In genomic region chr11:77590194-77590591, GRCh38 we compare ENCODE assay signal across 8 cellular contexts. TPM values are rescaled to one million over a fixed set of nuclear protein-coding genes. Genes with fewer than 3 reads are reported as not detected.
DNase-seq lines count a peak whose midpoint lies in the region; ATAC-seq and TF ChIP-seq lines count a peak whose summit lies in the region.

No MANE protein-coding gene starts in this region.

- peak overlapping the region; percentile 86 to 89 for H3K4me3 ChIP-seq in muscle layer of duodenum (ENCODE audit: low read depth in 1 of 2, low read length in 2 of 2)

- H3K4me1 Mint-ChIP-seq in activated B cell treated with CpG ODN at 0.5 μM for 24 hours = peaks cover 15% of the 10 kb centered on the region

- CTCF ChIA-PET in activated B cell treated with CpG ODN at 0.5 μM for 24 hours (lab: Charles Lee) = interaction anchor here (1.1 kb wide), 1 partner anchor 29 kb away, joined by 5 read pairs; no protein-coding TSS in a partner anchor

- H3K4me1 ChIP-seq in muscle layer of duodenum (ENCODE audit: control insufficient read depth in 1 of 2, insufficient read depth in 2 of 2, low read length in 2 of 2) = peaks cover 6 to 15% of the 10 kb centered on the region in 2 donors

- peak overlapping the region; percentile 89 for H3K4me3 Mint-ChIP-seq in activated B cell treated with CpG ODN at 0.5 μM for 24 hours

- POLR2A ChIA-PET in activated B cell treated with CpG ODN at 0.5 μM for 24 hours (lab: Charles Lee) = no interaction called here

- peak; percentile 14 for DNase-seq in stimulated activated CD4-positive, alpha-beta T cell treated with anti-CD3 and anti-CD28 coated beads, Interleukin-4, amount 100 ng/mL, for 1 hour
- no peak for DNase-seq in stimulated activated CD4-positive, alpha-beta T cell treated with anti-CD3 and anti-CD28 coated beads, Interleukin-4, amount 100 ng/mL, for 4 hours
- peak; percentile 79 for DNase-seq in HT-29 (ENCODE audit: low spot score)
- DNase-seq in activated B cell treated with CpG ODN at 0.5 μM for 24 hours = no peak
- DNase-seq in fibroblast of gingiva (ENCODE audit: low read depth) = peak; percentile 32
- DNase-seq in HK-2 (ENCODE audit: unreplicated experiment) = no peak

- H3K36me3 ChIP-seq in muscle layer of duodenum (ENCODE audit: control insufficient read depth in 1 of 2, insufficient read depth in 2 of 2, low read length in 2 of 2) = peaks cover 0 to 4% of the 10 kb centered on the region in 2 donors

- H3K36me3 Mint-ChIP-seq in activated B cell treated with CpG ODN at 0.5 μM for 24 hours (ENCODE audit: low read depth) = peaks cover 2% of the 10 kb centered on the region

- peak overlapping the region; percentile 79 for H3K27ac ChIP-seq in muscle layer of duodenum (ENCODE audit: low read length)

- no peaks in the 10 kb centered on the region for H3K9me3 Mint-ChIP-seq in activated B cell treated with CpG ODN at 0.5 μM for 24 hours

- TF ChIP-seq CTCF in activated B cell treated with CpG ODN at 0.5 μM for 24 hours (IDR thresholded peaks at IDR 0.05) = no peak

- H3K9me3 ChIP-seq in muscle layer of duodenum (ENCODE audit: control insufficient read depth in 1 of 2, low read length in 2 of 2) = no peaks in the 10 kb centered on the region

- intact Hi-C loops in activated B cell treated with CpG ODN at 0.5 μM for 24 hours (cut with micrococcal nuclease) = no loop called here

- no peaks in the 10 kb centered on the region for H3K27me3 ChIP-seq in muscle layer of duodenum (ENCODE audit: low read depth, low read length)

- no peak overlapping the region for H3K27ac Mint-ChIP-seq in activated B cell treated with CpG ODN at 0.5 μM for 24 hours

- no peak for ATAC-seq in activated B cell treated with CpG ODN at 0.5 μM for 24 hours (ENCODE audit: low read depth)
- no peak for ATAC-seq in GM19328 (IDR thresholded peaks at IDR 0.05; ENCODE audit: unreplicated experiment)

- peaks cover 2% of the 10 kb centered on the region for H3K27me3 Mint-ChIP-seq in activated B cell treated with CpG ODN at 0.5 μM for 24 hours

RNA-seq across cellular contexts. Expression of gene AQP11, which starts 0.4 kb away (rescaled TPM):
- 3.5 and 7.5 TPM in 2 replicates for total RNA-seq in HT-29 (2014; rRNA removed; shearing (Covaris generic))
- 0.20 and 0.22 TPM in 2 replicates for total RNA-seq in activated B cell treated with CpG ODN at 0.5 μM for 24 hours

RNA-seq across cellular contexts. Expression of gene CLNS1A, which starts 47.4 kb away (rescaled TPM):
- total RNA-seq in HT-29 (2014; rRNA removed; shearing (Covaris generic)) = 213 and 236 TPM in 2 replicates
- 112 and 116 TPM in 2 replicates for total RNA-seq in activated B cell treated with CpG ODN at 0.5 μM for 24 hours

Comparison
In these comparisons a context has a peak if more than half of its experiments do, and no peak if none do; other contexts are left out.
1. DNase-seq: peak in stimulated activated CD4-positive, alpha-beta T cell treated with anti-CD3 and anti-CD28 coated beads, Interleukin-4, amount 100 ng/mL, for 1 hour (single experiment), HT-29 (single experiment) and fibroblast of gingiva (single experiment); none in stimulated activated CD4-positive, alpha-beta T cell treated with anti-CD3 and anti-CD28 coated beads, Interleukin-4, amount 100 ng/mL, for 4 hours (0 of 2), activated B cell treated with CpG ODN at 0.5 μM for 24 hours (single experiment) and HK-2 (single experiment).